ENCODE assay signal across 1 cellular context in genomic region chr10:100890141-100890695, GRCh38.
TF ChIP-seq lines count a peak whose summit lies in the region.

No MANE protein-coding gene starts in this region.

TF ChIP-seq in SK-N-SH treated with all-trans-retinoic acid at 6 μM for 48 hours, 23 proteins besides CTCF, POLR2A, EP300 and RAD21 (continued from another document):
- TF ChIP-seq CSRNP3 (CRISPR knock-in tag; IDR thresholded peaks at IDR 0.05), result no peak
- TF ChIP-seq ZFP30 (CRISPR knock-in tag; IDR thresholded peaks at IDR 0.05), result no peak
- no peak for TF ChIP-seq ZNF70 (CRISPR knock-in tag; IDR thresholded peaks at IDR 0.05)
